Comparison of ENCODE assay signal across 8 cellular contexts in the genomic region with DNA sequence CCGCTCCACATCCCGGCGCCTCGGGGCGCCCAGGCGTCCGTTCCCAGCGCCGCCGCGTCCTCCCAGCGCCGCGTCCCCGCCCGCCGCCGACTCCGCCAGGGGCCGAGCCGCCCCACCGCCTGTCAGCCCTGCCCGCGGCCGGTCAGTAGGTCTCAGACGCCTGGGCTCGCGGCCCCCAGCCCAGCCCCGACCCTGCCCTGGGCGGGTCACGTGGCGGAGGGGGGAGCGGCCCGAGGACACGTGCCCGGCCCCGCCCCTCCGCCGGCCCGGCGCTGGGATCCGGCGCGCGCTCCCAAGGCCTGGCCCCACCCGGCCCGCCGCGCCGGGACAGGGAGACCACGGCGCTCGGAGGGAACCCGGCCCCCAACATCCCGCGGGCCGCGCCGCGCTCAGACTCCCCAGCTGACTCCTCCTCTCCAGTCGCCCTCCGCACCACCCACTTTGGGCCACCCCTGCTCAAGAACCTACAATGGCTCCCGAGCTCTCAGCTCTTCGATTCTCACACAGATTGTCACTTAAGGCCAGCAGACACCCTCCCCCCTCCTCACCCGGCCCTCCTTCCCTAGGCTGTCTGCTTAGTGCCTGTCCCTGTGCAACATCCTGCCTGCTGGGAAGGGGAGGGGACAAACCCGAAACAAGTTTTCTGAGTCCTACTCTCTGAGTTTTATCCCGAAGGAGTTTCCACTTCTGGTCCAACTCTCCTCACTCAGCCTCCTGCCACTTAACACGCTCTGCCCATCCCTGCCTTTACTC. TPM values are rescaled to one million over a fixed set of nuclear protein-coding genes. Genes with fewer than 3 reads are reported as not detected.
A peak's percentile ranks its signal among the peaks of the same experiment; 100 is the strongest.
DNase-seq lines count a peak whose midpoint lies in the region; ATAC-seq and TF ChIP-seq lines count a peak whose summit lies in the region.

A gene with protein sequence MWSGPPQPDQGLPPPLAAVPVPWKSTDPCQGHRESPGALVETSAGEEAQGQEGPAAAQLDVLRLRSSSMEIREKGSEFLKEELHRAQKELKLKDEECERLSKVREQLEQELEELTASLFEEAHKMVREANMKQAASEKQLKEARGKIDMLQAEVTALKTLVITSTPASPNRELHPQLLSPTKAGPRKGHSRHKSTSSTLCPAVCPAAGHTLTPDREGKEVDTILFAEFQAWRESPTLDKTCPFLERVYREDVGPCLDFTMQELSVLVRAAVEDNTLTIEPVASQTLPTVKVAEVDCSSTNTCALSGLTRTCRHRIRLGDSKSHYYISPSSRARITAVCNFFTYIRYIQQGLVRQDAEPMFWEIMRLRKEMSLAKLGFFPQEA (minus strand): TSS at position 210 of the 753 bp plus-strand sequence. CDS start 199 bp downstream, at position 11.

- no peaks in the 10 kb centered on the region for H3K36me3 ChIP-seq in CD4-positive, alpha-beta memory T cell (ENCODE audit: insufficient read depth, low read length)
- H3K36me3 ChIP-seq in right atrium auricular region = no peaks in the 10 kb centered on the region

- H3K27ac ChIP-seq in CD4-positive, alpha-beta memory T cell (ENCODE audit: low read depth, low read length) = no peak within 1 kb of the TSS
- H3K27ac ChIP-seq in right atrium auricular region = peak within 1 kb of the TSS; percentile 79 to 80

- TF ChIP-seq CTCF in right atrium auricular region (IDR thresholded peaks at IDR 0.05) = no peak

- intact Hi-C loops in CD4-positive, alpha-beta memory T cell (cut with micrococcal nuclease) = no loop called here

- no peaks in the 10 kb centered on the region for H3K36me3 Mint-ChIP-seq in CD4-positive, alpha-beta memory T cell

- POLR2A ChIA-PET in CD4-positive, alpha-beta memory T cell (lab: Charles Lee; ENCODE audit: partially characterized antibody) = no interaction called here

- peak within 1 kb of the TSS in 2 of 7 donors; percentile 48 to 82 for H3K27ac Mint-ChIP-seq in CD4-positive, alpha-beta memory T cell

- peaks cover 3 to 14% (median 9%) of the 10 kb centered on the region in 4 donors for H3K4me1 Mint-ChIP-seq in CD4-positive, alpha-beta memory T cell

- DNase-seq in CD4-positive, alpha-beta memory T cell = no peak
- DNase-seq in HuH-7.5 (ENCODE audit: low spot score) (peak; percentile 95), anterior cingulate cortex (lab: John Stamatoyannopoulos, UW) (peak in 33 of 58 donors; percentile 24 to 72 (median 39)), right atrium auricular region (ENCODE audit: low spot score) (no peak), pons (ENCODE audit: low spot score) (peak; percentile 41)

- H3K4me3 ChIP-seq in CD4-positive, alpha-beta memory T cell (ENCODE audit: low read length in 2 of 2) = no peak within 1 kb of the TSS
- peak within 1 kb of the TSS; percentile 62 to 72 for H3K4me3 ChIP-seq in right atrium auricular region

- CTCF ChIA-PET in CD4-positive, alpha-beta memory T cell (lab: Charles Lee; ENCODE audit: partially characterized antibody) = no interaction called here

- H3K4me1 ChIP-seq in CD4-positive, alpha-beta memory T cell (ENCODE audit: insufficient read depth, low read length) = no peaks in the 10 kb centered on the region
- peaks cover 0 to 37% of the 10 kb centered on the region in 2 donors for H3K4me1 ChIP-seq in right atrium auricular region

- H3K9me3 Mint-ChIP-seq in CD4-positive, alpha-beta memory T cell = no peaks in the 10 kb centered on the region

- H3K27me3 Mint-ChIP-seq in CD4-positive, alpha-beta memory T cell = peaks cover 30 to 57% of the 10 kb centered on the region in 2 donors

- H3K9me3 ChIP-seq in CD4-positive, alpha-beta memory T cell (ENCODE audit: control insufficient read depth in 1 of 2, low read length in 2 of 2) = no peaks in the 10 kb centered on the region
- no peaks in the 10 kb centered on the region for H3K9me3 ChIP-seq in right atrium auricular region

- peaks cover 8% of the 10 kb centered on the region for H3K27me3 ChIP-seq in CD4-positive, alpha-beta memory T cell (ENCODE audit: insufficient read depth, low read length)
- H3K27me3 ChIP-seq in right atrium auricular region = no peaks in the 10 kb centered on the region

- ATAC-seq in GM19324 (IDR thresholded peaks at IDR 0.05; ENCODE audit: low FRiP score, unreplicated experiment) (no peak), GM21717 (IDR thresholded peaks at IDR 0.05; ENCODE audit: unreplicated experiment) (no peak), GM21447 (IDR thresholded peaks at IDR 0.05; ENCODE audit: unreplicated experiment) (no peak)

- peak within 1 kb of the TSS; percentile 71 to 85 (median 81) for H3K4me3 Mint-ChIP-seq in CD4-positive, alpha-beta memory T cell

RNA-seq across cellular contexts. Expression of the gene that starts here (rescaled TPM):
- under 1 TPM; 0.44 to 0.53 TPM for total RNA-seq in CD4-positive, alpha-beta memory T cell
- polyA plus RNA-seq in CD4-positive, alpha-beta memory T cell = not detected
- total RNA-seq in right atrium auricular region = 10 to 100 TPM in 1 of 2 donors, 1 to 10 TPM in 1; 4.3 to 16.8 TPM

Comparison
In these comparisons a context has a peak if more than half of its experiments do, and no peak if none do; other contexts are left out.
1. DNase-seq: peak in HuH-7.5 (single experiment), anterior cingulate cortex (33 of 58) and pons (single experiment); none in CD4-positive, alpha-beta memory T cell (0 of 5) and right atrium auricular region (single experiment).
2. H3K4me3 ChIP-seq: peak in right atrium auricular region (2 of 2); none in CD4-positive, alpha-beta memory T cell (0 of 2).